In genomic region chr5:658103-658502, GRCh38 we compare ENCODE assay signal across 17 cellular contexts. TPM values are rescaled to one million over a fixed set of nuclear protein-coding genes. Genes with fewer than 3 reads are reported as not detected.
DNase-seq lines count a peak whose midpoint lies in the region; ATAC-seq and TF ChIP-seq lines count a peak whose summit lies in the region.
"Had no signal": no experiment of that assay in that cellular context is flagged by ENCODE, and none has a peak within 500 bp of the region (broad histone marks: within the 10 kb centered on the region; RNA-seq: fewer than 3 reads in every experiment).

No MANE protein-coding gene starts in this region.

- H2BK120ac ChIP-seq in IMR-90 (ENCODE audit: low read depth, low read length) (no peak overlapping the region), neuronal stem cell (ENCODE audit: low read depth, low read length) (no peak overlapping the region)

- no peak for TF ChIP-seq RAD21 in IMR-90 (IDR thresholded peaks at IDR 0.05; ENCODE audit: low read length)

- H3K27me3 ChIP-seq in AG04450 (ENCODE audit: control insufficient read depth, insufficient read depth, low read length) (no peaks in the 10 kb centered on the region), IMR-90 (ENCODE audit: control insufficient read depth, insufficient read depth, low read length) (no peaks in the 10 kb centered on the region), neuronal stem cell (ENCODE audit: control insufficient read depth in 3 of 3, insufficient read depth in 3 of 3, low read depth in 1 of 3, low read length in 3 of 3) (no peaks in the 10 kb centered on the region), vagina (no peaks in the 10 kb centered on the region)

- TF ChIP-seq CTCF in AG04450 (IDR thresholded peaks at IDR 0.05; ENCODE audit: low read depth, low read length), result no peak
- TF ChIP-seq CTCF in IMR-90 (conservative IDR thresholded peaks at IDR 0.05; ENCODE audit: low read depth, low read length), result no peak
- TF ChIP-seq CTCF in chondrocyte (IDR thresholded peaks at IDR 0.05), result no peak
- no peak for TF ChIP-seq CTCF in vagina (IDR thresholded peaks at IDR 0.05)

- dilution Hi-C loops in IMR-90 (cut with HindIII; ENCODE audit: low sequenced_read_pairs, unreplicated experiment), result no loop called here

- H3K23ac ChIP-seq in IMR-90 (ENCODE audit: low read depth, low read length) (no peak overlapping the region), neuronal stem cell (ENCODE audit: low read depth, low read length, poor library complexity) (no peak overlapping the region)

- WGBS in IMR-90 (ENCODE audit: extremely low coverage in 2 of 2, insufficient read length in 1 of 2), 2 experiments, result 80% methylated on average over 2 of the region's 5 CpGs; no CpG with 5 or more reads in 1 of the 2 experiments
- no CpG with 5 or more reads among the region's 5 CpGs for WGBS in neuronal stem cell (ENCODE audit: extremely low coverage in 2 of 2, insufficient read length in 2 of 2, insufficient replicate concordance in 1 of 2), 2 donors

- H2AFZ ChIP-seq in IMR-90 (replicated peaks; ENCODE audit: low read length, poor library complexity) (no peak overlapping the region), neuronal stem cell (ENCODE audit: low read length) (no peak overlapping the region)

- peaks cover 8% of the 10 kb centered on the region for H3K9me3 Mint-ChIP-seq in chondrocyte (ENCODE audit: low read depth)
- H3K9me3 Mint-ChIP-seq: activated T-cell treated with anti-CD3 and anti-CD28 coated beads, Interleukin-2, amount 50 U/mL, for 4 hours had no signal

- H3K4me3 ChIP-seq in AG04450 (ENCODE audit: low read depth, low read length) (no peak overlapping the region), IMR-90 (ENCODE audit: insufficient read depth, low read depth, low read length) (no peak overlapping the region), neuronal stem cell (ENCODE audit: low read length in 2 of 2) (no peak overlapping the region), vagina (no peak overlapping the region)

- H3K9ac ChIP-seq in IMR-90 (ENCODE audit: low read depth, low read length), result no peak overlapping the region
- peak overlapping the region; percentile 34 for H3K9ac ChIP-seq in neuronal stem cell (ENCODE audit: low read depth, low read length, poor library complexity)

- H2AK9ac ChIP-seq in IMR-90 (replicated peaks; ENCODE audit: low read depth, low read length, poor library complexity), result no peak overlapping the region

- no peaks in the 10 kb centered on the region for H3K4me1 ChIP-seq in IMR-90 (ENCODE audit: control insufficient read depth, insufficient read depth, low read length)
- H3K4me1 ChIP-seq in neuronal stem cell (ENCODE audit: control insufficient read depth in 2 of 2, insufficient read depth in 1 of 2, low read depth in 1 of 2, low read length in 2 of 2), result no peaks in the 10 kb centered on the region
- no peaks in the 10 kb centered on the region for H3K4me1 ChIP-seq in vagina

- H3K14ac ChIP-seq in IMR-90 (replicated peaks; ENCODE audit: low read depth, low read length), result peak overlapping the region; percentile 59; the same call in 1 of the 2 replicates
- H3K14ac ChIP-seq in neuronal stem cell (ENCODE audit: low read length), result no peak overlapping the region

- H2BK20ac ChIP-seq in IMR-90 (ENCODE audit: low read depth, low read length), result no peak overlapping the region

- no TSS peak for BruUV-seq in IMR-90 (replicated peaks; lab: Mats Ljungman, UMichigan)

- H3K36me3 ChIP-seq in IMR-90 (ENCODE audit: control insufficient read depth, insufficient read depth, low read length) (peaks cover 8% of the 10 kb centered on the region), neuronal stem cell (replicated peaks in 1 of 2; ENCODE audit: control insufficient read depth in 2 of 2, insufficient read depth in 2 of 2, low read length in 2 of 2) (peaks cover 52 to 96% of the 10 kb centered on the region in 2 donors), vagina (peaks cover 0 to 10% of the 10 kb centered on the region in 2 donors)

- H3K79me1 ChIP-seq in IMR-90 (ENCODE audit: low read depth in 1 of 2, low read length in 2 of 2) (no peaks in the 10 kb centered on the region), neuronal stem cell (ENCODE audit: low read depth, low read length) (peaks cover 8% of the 10 kb centered on the region)

- no peaks in the 10 kb centered on the region for H3K4me1 Mint-ChIP-seq in chondrocyte (ENCODE audit: low read depth)

- H2BK5ac ChIP-seq in IMR-90 (ENCODE audit: low read depth, low read length, poor library complexity, severe bottlenecking) (peak overlapping the region; percentile 61), neuronal stem cell (ENCODE audit: low read length) (no peak overlapping the region)

- peaks cover 6% of the 10 kb centered on the region for H3K9me1 ChIP-seq in IMR-90 (ENCODE audit: insufficient read depth, low read length)

- intact Hi-C loops in IMR-90 (cut with micrococcal nuclease) (no loop called here), vagina (cut with DNase I) (no loop called here)

- H4K20me1 ChIP-seq in IMR-90 (ENCODE audit: insufficient read depth, low read length), result no peaks in the 10 kb centered on the region

- H3K18ac ChIP-seq in IMR-90 (ENCODE audit: low read depth, low read length) (no peak overlapping the region), neuronal stem cell (ENCODE audit: low read length) (no peak overlapping the region)

- no peak overlapping the region for H3K4me2 ChIP-seq in IMR-90 (ENCODE audit: low read depth, low read length)
- H3K4me2 ChIP-seq in neuronal stem cell (ENCODE audit: insufficient read depth, low read length, poor library complexity, severe bottlenecking), result no peak overlapping the region

- H4K8ac ChIP-seq in IMR-90 (ENCODE audit: low read depth in 2 of 2, low read length in 2 of 2) (no peak overlapping the region), neuronal stem cell (ENCODE audit: low read depth, low read length) (no peak overlapping the region)

- no peaks in the 10 kb centered on the region for H3K27me3 Mint-ChIP-seq in chondrocyte (ENCODE audit: low read depth)

- TF ChIP-seq POLR2A in IMR-90 (IDR thresholded peaks at IDR 0.05; ENCODE audit: low read depth, low read length) (no peak), vagina (IDR thresholded peaks at IDR 0.05) (no peak)

- no peak overlapping the region for H3K56ac ChIP-seq in IMR-90 (ENCODE audit: extremely low read depth, insufficient read depth, low read length)

- peaks cover 34% of the 10 kb centered on the region for H3K9me3 ChIP-seq in AG04450 (ENCODE audit: control insufficient read depth, insufficient read depth, low read length)
- no peaks in the 10 kb centered on the region; the same call in 1 of the 2 replicates for H3K9me3 ChIP-seq in IMR-90 (ENCODE audit: control insufficient read depth, insufficient read depth, low read length)
- peaks cover 26 to 41% of the 10 kb centered on the region in 2 donors for H3K9me3 ChIP-seq in neuronal stem cell (replicated peaks in 1 of 2; ENCODE audit: control insufficient read depth in 2 of 2, insufficient read depth in 1 of 2, low read depth in 1 of 2, low read length in 2 of 2)
- no peaks in the 10 kb centered on the region for H3K9me3 ChIP-seq in vagina

- in situ Hi-C loops in IMR-90 (cut with MboI; ENCODE audit: low sequenced_read_pairs), result no loop called here

- no peak overlapping the region for H2BK12ac ChIP-seq in neuronal stem cell (ENCODE audit: low read length)

- H3K27ac Mint-ChIP-seq in chondrocyte (ENCODE audit: unreplicated experiment), result no peak overlapping the region

- H2BK15ac ChIP-seq in IMR-90 (ENCODE audit: low read depth, low read length), result no peak overlapping the region
- no peak overlapping the region for H2BK15ac ChIP-seq in neuronal stem cell (ENCODE audit: low read length)

- peaks cover 18% of the 10 kb centered on the region for H3K36me3 Mint-ChIP-seq in chondrocyte (ENCODE audit: low read depth)

- no peak overlapping the region for H4K5ac ChIP-seq in IMR-90 (ENCODE audit: low read depth, low read length)

- H3K4me3 Mint-ChIP-seq in chondrocyte (ENCODE audit: unreplicated experiment), result no peak overlapping the region
- H3K4me3 Mint-ChIP-seq: activated CD8-positive, alpha-beta T cell treated with anti-CD3 and anti-CD28 coated beads, Interleukin-2, amount 10 ng/mL, durations not matched to agents 7 days and 5 days; activated T-cell treated with anti-CD3 and anti-CD28 coated beads, Interleukin-2, amount 50 U/mL, for 4 hours had no signal

- ATAC-seq in IMR-90 (ENCODE audit: low read depth) (peak; percentile 32; the same call in 1 of the 2 replicates), HG03025 (IDR thresholded peaks at IDR 0.05; ENCODE audit: low FRiP score, unreplicated experiment) (no peak)
- ATAC-seq: activated CD4-positive, CD25-positive, alpha-beta regulatory T cell treated with anti-CD3 and anti-CD28 coated beads, Interleukin-2, amount 50 U/mL, for 24 hours; activated CD8-positive, alpha-beta T cell treated with anti-CD3 and anti-CD28 coated beads, Interleukin-2, amount 10 ng/mL, durations not matched to agents 7 days and 5 days; activated T-cell treated with anti-CD3 and anti-CD28 coated beads, Interleukin-2, amount 50 U/mL, for 4 hours had no signal

- POLR2A ChIA-PET in AG04450 (lab: Yijun Ruan, JAX) (no interaction called here), IMR-90 (lab: Charles Lee; ENCODE audit: unreplicated experiment) (no interaction called here)

- H3K27ac ChIP-seq in AG04450 (ENCODE audit: low read depth, low read length) (peak overlapping the region; percentile 47), IMR-90 (ENCODE audit: insufficient read depth, low read length) (no peak overlapping the region), neuronal stem cell (replicated peaks; ENCODE audit: low read length) (no peak overlapping the region), vagina (no peak overlapping the region)
- H3K27ac ChIP-seq: RWPE1 had no signal

- H3K4ac ChIP-seq in IMR-90 (ENCODE audit: low read depth, low read length), result no peak overlapping the region
- no peak overlapping the region for H3K4ac ChIP-seq in neuronal stem cell (ENCODE audit: low read length)

- CTCF ChIA-PET in AG04450 (lab: Charles Lee), result interaction anchor here (1.4 to 3.9 kb wide), 2 partner anchors 12 to 14 kb away, joined by 4 to 15 read pairs; no protein-coding TSS in a partner anchor
- CTCF ChIA-PET in IMR-90 (lab: Yijun Ruan, JAX), result no interaction called here

- H2AK5ac ChIP-seq in IMR-90 (ENCODE audit: low read depth, low read length) (peak overlapping the region; percentile 85; the same call in 1 of the 2 replicates), neuronal stem cell (ENCODE audit: low read depth, low read length) (no peak overlapping the region)

- no peak overlapping the region for H4K91ac ChIP-seq in IMR-90 (ENCODE audit: insufficient read depth, low read depth, low read length)
- H4K91ac ChIP-seq in neuronal stem cell (ENCODE audit: low read depth, low read length, poor library complexity), result no peak overlapping the region

- DNase-seq in AG04450 (ENCODE audit: low read depth, low spot score), result no peak
- DNase-seq in IMR-90, result no peak
- peak; percentile 62 for DNase-seq in chondrocyte (ENCODE audit: low spot score)
- no peak for DNase-seq in neuronal stem cell (ENCODE audit: low spot score)
- DNase-seq in NCI-H446 treated with DMSO at 0.1 percent for 48 hours (lab: John Stamatoyannopoulos, UW), result no peak
- DNase-seq in GM19238 (ENCODE audit: insufficient read length, low spot score), result no peak
- no peak for DNase-seq in vagina (ENCODE audit: extremely low spot score in 2 of 2)
- DNase-seq: activated CD8-positive, alpha-beta T cell treated with anti-CD3 and anti-CD28 coated beads, Interleukin-2, amount 10 ng/mL, durations not matched to agents 7 days and 5 days; activated naive CD4-positive, alpha-beta T cell treated with Interleukin-2 at 50 U/mL for 16 hours; activated T-cell treated with anti-CD3 and anti-CD28 coated beads, Interleukin-2, amount 50 U/mL, for 4 hours; GDM1; GOT3; NCI-H1694 treated with DMSO at 0.1 percent for 48 hours; stimulated activated CD4-positive, alpha-beta T cell treated with anti-CD3 and anti-CD28 coated beads, Interleukin-15, amount 100 ng/mL, for 24 hours had no signal

RNA-seq across cellular contexts. Expression of gene TPPP, which starts 35.0 kb away (rescaled TPM):
- polyA plus RNA-seq in AG04450 (2011; rRNA removed) (0.05 and 0.06 TPM in 2 replicates), IMR-90 (2012; rRNA removed) (0.06 and 0.07 TPM in 2 replicates)
- 0.04 and 0.05 TPM in 2 replicates for polyA minus RNA-seq in AG04450 (2011; rRNA and poly(A)+ RNA removed)
- total RNA-seq in IMR-90 (2012; rRNA removed) (under 0.01 TPM in 2 replicates), chondrocyte (0.07 to 0.70 TPM (median 0.56 TPM) in 3 replicates), vagina (4.7 TPM)
- polyA plus RNA-seq in IMR-90 (2012; cell fraction: cytosol; rRNA removed), result 0.03 and 0.04 TPM in 2 replicates
- polyA plus RNA-seq in IMR-90 (2012; cell fraction: nucleus; rRNA removed; ENCODE audit: low replicate concordance), result 0.03 and 0.05 TPM in 2 replicates
- 2.2 TPM for polyA plus RNA-seq in neuronal stem cell (2013, experiment 1 of 2)
- polyA plus RNA-seq in neuronal stem cell (2013, experiment 2 of 2), result 2.1 TPM

RNA-seq across cellular contexts. Expression of gene CEP72, which starts 46.0 kb away (rescaled TPM):
- polyA plus RNA-seq in AG04450 (2011; rRNA removed) (0.66 and 0.91 TPM in 2 replicates), IMR-90 (2012; rRNA removed) (4.3 and 5.2 TPM in 2 replicates)
- 6.2 and 6.3 TPM in 2 replicates for polyA minus RNA-seq in AG04450 (2011; rRNA and poly(A)+ RNA removed)
- total RNA-seq in IMR-90 (2012; rRNA removed) (2.8 and 2.9 TPM in 2 replicates), chondrocyte (2.7 to 4.5 TPM (median 3.3 TPM) in 3 replicates), vagina (20.1 TPM)
- 1.8 and 3.9 TPM in 2 replicates for polyA plus RNA-seq in IMR-90 (2012; cell fraction: cytosol; rRNA removed)
- polyA plus RNA-seq in IMR-90 (2012; cell fraction: nucleus; rRNA removed; ENCODE audit: low replicate concordance), result 8.1 and 8.8 TPM in 2 replicates
- 6.8 TPM for polyA plus RNA-seq in neuronal stem cell (2013, experiment 1 of 2)
- polyA plus RNA-seq in neuronal stem cell (2013, experiment 2 of 2), result 6.1 TPM
